23 cellular contexts compared by ENCODE assay signal in genomic region chr2:235983016-235983415, GRCh38.
DNase-seq lines count a peak whose midpoint lies in the region; ATAC-seq and TF ChIP-seq lines count a peak whose summit lies in the region.
"Had no signal": no experiment of that assay in that cellular context is flagged by ENCODE, and none has a peak within 500 bp of the region (broad histone marks: within the 10 kb centered on the region; RNA-seq: fewer than 3 reads in every experiment).

No MANE protein-coding gene starts in this region.

- no peak overlapping the region for H3K4ac ChIP-seq in H9 (ENCODE audit: low read depth, low read length)

- no peak overlapping the region for H3T11ph ChIP-seq in H9 (ENCODE audit: low read length)

- H3K36me3 Mint-ChIP-seq in H9 (ENCODE audit: insufficient read depth in 1 of 3, low read depth in 3 of 3), result peaks cover 0 to 2% (median 0%) of the 10 kb centered on the region in 3 experiments; a peak in 2 of 7 replicates
- H3K36me3 Mint-ChIP-seq: CD14-positive monocyte; CD4-positive, alpha-beta memory T cell; CD4-positive, CD25-positive, alpha-beta regulatory T cell had no signal

- no peaks in the 10 kb centered on the region for H3K23me2 ChIP-seq in H9 (ENCODE audit: insufficient read length, low read depth, low read length, poor library complexity, severe bottlenecking)

- H4K20me1 ChIP-seq in H9 (ENCODE audit: control insufficient read depth, insufficient read depth, insufficient read length), result no peaks in the 10 kb centered on the region
- H4K20me1 ChIP-seq: BLaER1 had no signal

- no peak overlapping the region for H3K18ac ChIP-seq in H9 (ENCODE audit: insufficient read length, low read depth, low read length)

- DNase-seq in H9, result peak; percentile 12
- peak; percentile 57 for DNase-seq in posterior vena cava (ENCODE audit: low spot score)
- peak; percentile 58 for DNase-seq in spleen
- no peak for DNase-seq in left ventricle myocardium superior
- no peak for DNase-seq in stimulated activated naive CD4-positive, alpha-beta T cell (lab: John Stamatoyannopoulos, UW)
- DNase-seq: 8988T; ACHN; BE2C; C1 segment of cervical spinal cord; CD4-positive, alpha-beta memory T cell; CD4-positive, CD25-positive, alpha-beta regulatory T cell; CD8-positive, alpha-beta memory T cell; COR-L47; DMS 273 treated with DMSO at 0.1 percent for 48 hours; DMS153; DMS53; DMS79; DND-41; EL; GDM1 had no signal

- no peak overlapping the region for H3K27ac Mint-ChIP-seq in H9
- H3K27ac Mint-ChIP-seq: CD14-positive monocyte; CD4-positive, alpha-beta memory T cell; CD4-positive, CD25-positive, alpha-beta regulatory T cell had no signal

- H3K79me1 ChIP-seq in H9 (ENCODE audit: insufficient read depth, low read depth, low read length, poor library complexity, severe bottlenecking), result no peaks in the 10 kb centered on the region

- no peak overlapping the region for H2BK20ac ChIP-seq in H9 (ENCODE audit: low read depth, low read length, poor library complexity, severe bottlenecking)

- intact Hi-C loops in posterior vena cava (cut with DNase I) (no loop called here), spleen (cut with DNase I; ENCODE audit: low total_unique reads) (no loop called here), left ventricle myocardium superior (cut with micrococcal nuclease) (no loop called here)

- H4K5ac ChIP-seq in H9 (ENCODE audit: insufficient read length, low read depth, low read length), result no peak overlapping the region

- H3K79me2 ChIP-seq in H9 (ENCODE audit: insufficient read depth, low read length), result no peaks in the 10 kb centered on the region

- H3K4me2 ChIP-seq in H9 (ENCODE audit: insufficient read depth, insufficient read length, low read length), result no peak overlapping the region
- H3K4me2 ChIP-seq: BLaER1 had no signal

- H3K27ac ChIP-seq in H9 (ENCODE audit: insufficient read length, low read depth, low read length), result no peak overlapping the region
- H3K27ac ChIP-seq in spleen, result no peak overlapping the region
- H3K27ac ChIP-seq: BLaER1 had no signal

- no peaks in the 10 kb centered on the region for H3K36me3 ChIP-seq in spleen
- H3K36me3 ChIP-seq: BE2C had no signal

- no peak overlapping the region for H4K8ac ChIP-seq in H9 (replicated peaks; ENCODE audit: insufficient read length, low read depth, low read length)

- H3K4me1 ChIP-seq in H9 (ENCODE audit: insufficient read depth, low read length) (no peaks in the 10 kb centered on the region), spleen (no peaks in the 10 kb centered on the region)

- H4K91ac ChIP-seq in H9 (ENCODE audit: insufficient read length, low read depth, low read length), result no peak overlapping the region

- no peaks in the 10 kb centered on the region for H3K9me3 Mint-ChIP-seq in H9

- no peak overlapping the region for H2BK15ac ChIP-seq in H9 (ENCODE audit: low read depth, low read length)

- no peak overlapping the region for H2AK5ac ChIP-seq in H9 (ENCODE audit: insufficient read length, low read length)

- H3K4me1 Mint-ChIP-seq in H9, result 0 out of 4 replicates have a peak, but pooled peaks cover 0 to 2% of the 10 kb centered on the region in 2 experiments
- H3K4me1 Mint-ChIP-seq: CD14-positive monocyte; CD4-positive, alpha-beta memory T cell; CD4-positive, CD25-positive, alpha-beta regulatory T cell had no signal

- no peak overlapping the region for H2AFZ ChIP-seq in H9 (ENCODE audit: low read length)

- H3K27me3 Mint-ChIP-seq in H9 (ENCODE audit: low read depth), result peaks cover 2% of the 10 kb centered on the region; the same call in 1 of the 2 replicates

- TF ChIP-seq CTCF in H9 (conservative IDR thresholded peaks at IDR 0.05) (no peak), spleen (IDR thresholded peaks at IDR 0.05 in 8 of 11, conservative IDR thresholded peaks at IDR 0.05 in 3 of 11) (no peak)

- no peak overlapping the region for H2BK120ac ChIP-seq in H9 (ENCODE audit: low read depth, low read length, poor library complexity, severe bottlenecking)

- no peak overlapping the region for H3K56ac ChIP-seq in H9 (ENCODE audit: insufficient read length, low read depth, low read length)

- no peak overlapping the region for H3K14ac ChIP-seq in H9 (ENCODE audit: insufficient read depth, low read length)

- H2BK5ac ChIP-seq in H9 (ENCODE audit: insufficient read length, low read length), result no peak overlapping the region

- H3K4me3 Mint-ChIP-seq in H9, result no peak overlapping the region
- H3K4me3 Mint-ChIP-seq: CD14-positive monocyte; CD4-positive, alpha-beta memory T cell; CD4-positive, CD25-positive, alpha-beta regulatory T cell; CD8-positive, alpha-beta memory T cell had no signal

- no peak overlapping the region for H3K4me3 ChIP-seq in spleen
- H3K4me3 ChIP-seq: BLaER1, GM12878 had no signal

- ATAC-seq in left ventricle myocardium superior, result no peak
- ATAC-seq: GM12878 had no signal

- H3K27me3 ChIP-seq in H9 (ENCODE audit: insufficient read depth, low read length), result no peaks in the 10 kb centered on the region
- no peaks in the 10 kb centered on the region for H3K27me3 ChIP-seq in spleen (replicated peaks in 1 of 7)
- H3K27me3 ChIP-seq: BE2C, BLaER1 had no signal

- no peak overlapping the region for H3K9ac ChIP-seq in H9 (ENCODE audit: extremely low read depth, insufficient read length, low read length)
- H3K9ac ChIP-seq: BLaER1 had no signal

- no peak for TF ChIP-seq POLR2A in spleen (IDR thresholded peaks at IDR 0.05)

- WGBS in H9 (ENCODE audit: extremely low coverage, insufficient read length, low lambda C conversion rate), result no CpG with 5 or more reads among the region's 4 CpGs
- 79 to 93% (median 83%) methylated on average over 4 of the region's 4 CpGs for WGBS in spleen, 5 donors

- no peak overlapping the region for H2BK12ac ChIP-seq in H9 (ENCODE audit: insufficient read length, low read depth, low read length)

- H3K23ac ChIP-seq in H9 (ENCODE audit: insufficient read length, low read depth, low read length), result no peak overlapping the region

- H3K9me3 ChIP-seq in H9 (ENCODE audit: control insufficient read depth, low read depth, low read length) (no peaks in the 10 kb centered on the region), spleen (peaks cover 0 to 7% (median 0%) of the 10 kb centered on the region in 8 donors)
- H3K9me3 ChIP-seq: BE2C had no signal

Comparison
In these comparisons a context has a peak if more than half of its experiments do, and no peak if none do; other contexts are left out.
1. DNase-seq: peak in H9 (single experiment), posterior vena cava (single experiment) and spleen (single experiment); none in left ventricle myocardium superior (single experiment) and stimulated activated naive CD4-positive, alpha-beta T cell (0 of 6).